11 cellular contexts compared by ENCODE assay signal in the genomic region with DNA sequence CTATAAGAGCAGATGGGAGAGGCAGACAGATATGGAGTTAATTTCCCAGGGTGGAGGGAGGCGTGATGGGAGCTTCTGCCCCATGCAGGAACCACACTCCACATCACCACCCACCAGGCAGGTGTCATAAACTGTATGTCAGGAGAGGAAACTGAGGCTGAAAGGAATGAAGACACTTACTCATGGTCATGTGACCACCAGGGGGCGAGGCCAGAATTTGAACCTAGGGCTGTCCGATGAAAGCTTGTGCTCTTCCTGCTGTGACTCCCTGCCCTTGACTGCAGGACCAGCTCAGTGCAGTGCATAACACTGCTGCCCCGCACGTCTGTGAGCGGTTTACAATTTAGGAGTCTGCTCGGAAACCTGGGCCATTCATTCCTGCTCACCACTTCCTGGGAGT. TPM values are rescaled to one million over a fixed set of nuclear protein-coding genes. Genes with fewer than 3 reads are reported as not detected.
DNase-seq lines count a peak whose midpoint lies in the region; ATAC-seq and TF ChIP-seq lines count a peak whose summit lies in the region.
"Had no signal": no experiment of that assay in that cellular context is flagged by ENCODE, and none has a peak within 500 bp of the region (broad histone marks: within the 10 kb centered on the region; RNA-seq: fewer than 3 reads in every experiment).

No MANE protein-coding gene starts in this region.

- no CpG with 5 or more reads among the region's 7 CpGs for WGBS in mesendoderm (ENCODE audit: extremely low coverage, insufficient coverage, low lambda C conversion rate)

- no peak overlapping the region for H3K23ac ChIP-seq in mesendoderm (ENCODE audit: low read length)

- H3K4me3 ChIP-seq in CD4-positive, CD25-positive, alpha-beta regulatory T cell (ENCODE audit: low read depth, low read length), result no peak overlapping the region
- H3K4me3 ChIP-seq in HFF-Myc (replicated peaks; ENCODE audit: low read depth, low read length) (no peak overlapping the region), mesendoderm (ENCODE audit: low read length) (no peak overlapping the region)

- H3K4me2 ChIP-seq in mesendoderm (ENCODE audit: low read length), result no peak overlapping the region

- no peaks in the 10 kb centered on the region for H3K27me3 Mint-ChIP-seq in CD4-positive, CD25-positive, alpha-beta regulatory T cell
- no peaks in the 10 kb centered on the region for H3K27me3 Mint-ChIP-seq in activated CD4-positive, alpha-beta memory T cell treated with anti-CD3 and anti-CD28 coated beads, Interleukin-2, amount 10 ng/mL, durations not matched to agents 7 days and 5 days
- H3K27me3 Mint-ChIP-seq: activated CD8-positive, alpha-beta memory T cell treated with anti-CD3 and anti-CD28 coated beads, Interleukin-2, amount 10 ng/mL, durations not matched to agents 7 days and 5 days had no signal

- peaks cover 5% of the 10 kb centered on the region for H3K4me1 ChIP-seq in CD4-positive, CD25-positive, alpha-beta regulatory T cell (ENCODE audit: control insufficient read depth, insufficient read depth, low read length, poor library complexity, severe bottlenecking)
- H3K4me1 ChIP-seq in mesendoderm (ENCODE audit: control insufficient read depth, low read depth, low read length), result no peaks in the 10 kb centered on the region
- H3K4me1 ChIP-seq: parathyroid adenoma had no signal

- no peak for TF ChIP-seq POLR2A in erythroblast (IDR thresholded peaks at IDR 0.05; ENCODE audit: low read length)

- no peak overlapping the region for H2AK5ac ChIP-seq in mesendoderm (ENCODE audit: low read length)

- no peak overlapping the region for H3K56ac ChIP-seq in mesendoderm (ENCODE audit: low read length)

- peak in 2 of 3 donors; percentile 16 to 28 for DNase-seq in CD4-positive, CD25-positive, alpha-beta regulatory T cell
- DNase-seq in HFF-Myc (ENCODE audit: extremely low read depth, low read depth) (no peak), erythroblast (lab: John Stamatoyannopoulos, UW) (peak; percentile 28 to 34), NCI-H524 treated with DMSO at 0.1 percent for 48 hours (lab: John Stamatoyannopoulos, UW) (no peak), mesendoderm (no peak)
- peak; percentile 18 for DNase-seq in activated CD4-positive, alpha-beta memory T cell treated with anti-CD3 and anti-CD28 coated beads, Interleukin-2, amount 10 ng/mL, durations not matched to agents 7 days and 5 days
- DNase-seq: activated CD8-positive, alpha-beta memory T cell treated with anti-CD3 and anti-CD28 coated beads, Interleukin-2, amount 10 ng/mL, durations not matched to agents 7 days and 5 days; caudate nucleus had no signal

- TF ChIP-seq CTCF in HFF-Myc (IDR thresholded peaks at IDR 0.05; ENCODE audit: low read depth, low read length, missing control alignments), result peak; percentile 18

- no peaks in the 10 kb centered on the region for H3K79me2 ChIP-seq in mesendoderm (ENCODE audit: control insufficient read depth, insufficient read depth, low read length)
- H3K79me2 ChIP-seq: parathyroid adenoma had no signal

- H3K79me1 ChIP-seq in mesendoderm (ENCODE audit: low read length), result no peaks in the 10 kb centered on the region

- POLR2A ChIA-PET in activated CD4-positive, alpha-beta memory T cell treated with anti-CD3 and anti-CD28 coated beads, Interleukin-2, amount 10 ng/mL, durations not matched to agents 7 days and 5 days (lab: Charles Lee), result interaction anchor here (1.4 to 3.6 kb wide), 2 partner anchors 27 to 60 kb away, joined by 3 to 18 read pairs; a partner anchor contains a TSS

- H2BK5ac ChIP-seq in mesendoderm (ENCODE audit: low read length), result no peak overlapping the region

- no peaks in the 10 kb centered on the region for H3K9me3 ChIP-seq in CD4-positive, CD25-positive, alpha-beta regulatory T cell (ENCODE audit: control insufficient read depth in 2 of 2, low read length in 2 of 2)

- H2BK120ac ChIP-seq in mesendoderm (ENCODE audit: low read depth, low read length), result no peak overlapping the region

- no peak overlapping the region for H4K8ac ChIP-seq in mesendoderm (ENCODE audit: low read depth, low read length)

- no peak for ATAC-seq in CD4-positive, CD25-positive, alpha-beta regulatory T cell (ENCODE audit: low read depth in 2 of 2)
- ATAC-seq in HG03565 (IDR thresholded peaks at IDR 0.05; ENCODE audit: unreplicated experiment), result no peak
- no peak for ATAC-seq in GM18873 (IDR thresholded peaks at IDR 0.05; ENCODE audit: low FRiP score, unreplicated experiment)
- ATAC-seq: activated CD8-positive, alpha-beta memory T cell treated with anti-CD3 and anti-CD28 coated beads, Interleukin-2, amount 10 ng/mL, durations not matched to agents 7 days and 5 days had no signal

- H3K36me3 Mint-ChIP-seq in CD4-positive, CD25-positive, alpha-beta regulatory T cell, result peaks cover 44% of the 10 kb centered on the region
- peaks cover 90% of the 10 kb centered on the region for H3K36me3 Mint-ChIP-seq in activated CD4-positive, alpha-beta memory T cell treated with anti-CD3 and anti-CD28 coated beads, Interleukin-2, amount 10 ng/mL, durations not matched to agents 7 days and 5 days (ENCODE audit: low read depth)

- H4K5ac ChIP-seq in mesendoderm (ENCODE audit: low read length), result no peak overlapping the region

- H3K18ac ChIP-seq in mesendoderm (ENCODE audit: low read length), result no peak overlapping the region

- H2BK15ac ChIP-seq in mesendoderm (replicated peaks; ENCODE audit: low read depth), result no peak overlapping the region

- no peak overlapping the region for H3K4ac ChIP-seq in mesendoderm (ENCODE audit: low read depth, low read length)

- H3K9ac ChIP-seq in mesendoderm (ENCODE audit: low read length), result no peak overlapping the region
- H3K9ac ChIP-seq: parathyroid adenoma had no signal

- H3K27ac Mint-ChIP-seq in CD4-positive, CD25-positive, alpha-beta regulatory T cell, result peak overlapping the region in 2 of 3 donors; percentile 74 to 83
- H3K27ac Mint-ChIP-seq in activated CD4-positive, alpha-beta memory T cell treated with anti-CD3 and anti-CD28 coated beads, Interleukin-2, amount 10 ng/mL, durations not matched to agents 7 days and 5 days, result no peak overlapping the region

- no peaks in the 10 kb centered on the region for H3K27me3 ChIP-seq in CD4-positive, CD25-positive, alpha-beta regulatory T cell (ENCODE audit: control insufficient read depth, insufficient read depth, low read length)
- H3K27me3 ChIP-seq in mesendoderm (ENCODE audit: insufficient read depth, low read length, poor library complexity), result no peaks in the 10 kb centered on the region

- CTCF ChIA-PET in activated CD4-positive, alpha-beta memory T cell treated with anti-CD3 and anti-CD28 coated beads, Interleukin-2, amount 10 ng/mL, durations not matched to agents 7 days and 5 days (lab: Charles Lee), result interaction anchor here (1.0 to 3.5 kb wide), 5 partner anchors 23 to 259 kb away, joined by 3 to 49 read pairs (median 5); no protein-coding TSS in a partner anchor

- H3K27ac ChIP-seq in CD4-positive, CD25-positive, alpha-beta regulatory T cell (ENCODE audit: insufficient read depth, low read length, poor library complexity, severe bottlenecking), result no peak overlapping the region
- H3K27ac ChIP-seq in mesendoderm (ENCODE audit: low read depth, low read length), result no peak overlapping the region
- H3K27ac ChIP-seq: parathyroid adenoma had no signal

- H3K4me3 Mint-ChIP-seq in CD4-positive, CD25-positive, alpha-beta regulatory T cell, result no peak overlapping the region
- H3K4me3 Mint-ChIP-seq in activated CD4-positive, alpha-beta memory T cell treated with anti-CD3 and anti-CD28 coated beads, Interleukin-2, amount 10 ng/mL, durations not matched to agents 7 days and 5 days, result no peak overlapping the region
- H3K4me3 Mint-ChIP-seq: activated CD8-positive, alpha-beta memory T cell treated with anti-CD3 and anti-CD28 coated beads, Interleukin-2, amount 10 ng/mL, durations not matched to agents 7 days and 5 days had no signal

- H3K4me1 Mint-ChIP-seq in CD4-positive, CD25-positive, alpha-beta regulatory T cell, result peaks cover 4 to 22% (median 9%) of the 10 kb centered on the region in 4 donors
- H3K4me1 Mint-ChIP-seq in activated CD4-positive, alpha-beta memory T cell treated with anti-CD3 and anti-CD28 coated beads, Interleukin-2, amount 10 ng/mL, durations not matched to agents 7 days and 5 days, result peaks cover 6% of the 10 kb centered on the region

- peaks cover 98% of the 10 kb centered on the region for H3K36me3 ChIP-seq in CD4-positive, CD25-positive, alpha-beta regulatory T cell (ENCODE audit: control insufficient read depth, insufficient read depth, low read length)
- H3K36me3 ChIP-seq in mesendoderm (ENCODE audit: control insufficient read depth, insufficient read depth, low read length), result no peaks in the 10 kb centered on the region

- no peaks in the 10 kb centered on the region for H3K9me3 Mint-ChIP-seq in CD4-positive, CD25-positive, alpha-beta regulatory T cell
- no peaks in the 10 kb centered on the region for H3K9me3 Mint-ChIP-seq in activated CD4-positive, alpha-beta memory T cell treated with anti-CD3 and anti-CD28 coated beads, Interleukin-2, amount 10 ng/mL, durations not matched to agents 7 days and 5 days

RNA-seq across cellular contexts. Expression of a gene that starts 28.8 kb away (rescaled TPM):
- 125 TPM for total RNA-seq in CD4-positive, CD25-positive, alpha-beta regulatory T cell
- polyA plus RNA-seq in CD4-positive, CD25-positive, alpha-beta regulatory T cell, result 10 to 100 TPM; 42.4 to 46.9 (median 45.3) TPM
- 100 to 1,000 TPM; 153 to 161 TPM for total RNA-seq in activated CD4-positive, alpha-beta memory T cell treated with anti-CD3 and anti-CD28 coated beads, Interleukin-2, amount 10 ng/mL, durations not matched to agents 7 days and 5 days
- 10.9 TPM for polyA plus RNA-seq in mesendoderm (2013, experiment 1 of 2)
- 11.1 TPM for polyA plus RNA-seq in mesendoderm (2013, experiment 2 of 2)

Comparison
In these comparisons a context has a peak if more than half of its experiments do, and no peak if none do; other contexts are left out.
1. DNase-seq: peak in CD4-positive, CD25-positive, alpha-beta regulatory T cell (2 of 3), activated CD4-positive, alpha-beta memory T cell treated with anti-CD3 and anti-CD28 coated beads, Interleukin-2, amount 10 ng/mL, durations not matched to agents 7 days and 5 days (single experiment) and erythroblast (2 of 2); none in HFF-Myc (single experiment), NCI-H524 treated with DMSO at 0.1 percent for 48 hours (single experiment) and mesendoderm (single experiment).